ENCODE assay signal across 22 cellular contexts in genomic region chr12:57104292-57104910, GRCh38. TPM values are rescaled to one million over a fixed set of nuclear protein-coding genes. Genes with fewer than 3 reads are reported as not detected.
DNase-seq lines count a peak whose midpoint lies in the region; ATAC-seq and TF ChIP-seq lines count a peak whose summit lies in the region.
"Had no signal": no experiment of that assay in that cellular context is flagged by ENCODE, and none has a peak within 500 bp of the region (broad histone marks: within the 10 kb centered on the region; RNA-seq: fewer than 3 reads in every experiment).

No MANE protein-coding gene starts in this region.

- peaks cover 65% of the 10 kb centered on the region for H3K4me1 Mint-ChIP-seq in activated CD4-positive, alpha-beta T cell treated with anti-CD3 and anti-CD28 coated beads for 36 hours
- peaks cover 56% of the 10 kb centered on the region for H3K4me1 Mint-ChIP-seq in CD14-positive monocyte
- H3K4me1 Mint-ChIP-seq in T-helper 17 cell: peaks cover 22% of the 10 kb centered on the region
- H3K4me1 Mint-ChIP-seq in neural crest cell: peaks cover 22% of the 10 kb centered on the region

- H3K27ac Mint-ChIP-seq in activated CD4-positive, alpha-beta T cell treated with anti-CD3 and anti-CD28 coated beads for 36 hours: peak overlapping the region; percentile 38
- peak overlapping the region in 4 of 7 donors; percentile 50 to 81 (median 72) for H3K27ac Mint-ChIP-seq in CD14-positive monocyte
- H3K27ac Mint-ChIP-seq in T-helper 17 cell: peak overlapping the region; percentile 75
- H3K27ac Mint-ChIP-seq in neural crest cell (ENCODE audit: unreplicated experiment): peak overlapping the region; percentile 50
- H3K27ac Mint-ChIP-seq: T-helper 1 cell treated with Interleukin-12 subunit alpha and Interleukin-12 subunit beta and Interleukin-4 antibody, amounts not matched to agents 30 μg/mL and 1 μg/mL, for 36 hours had no signal

- H3K9me3 ChIP-seq in T-helper 17 cell (ENCODE audit: control insufficient read depth, low read length, poor library complexity, severe bottlenecking): no peaks in the 10 kb centered on the region
- H3K9me3 ChIP-seq: left ventricle myocardium inferior, MG63 had no signal

- peaks cover 71% of the 10 kb centered on the region for H3K36me3 Mint-ChIP-seq in activated CD4-positive, alpha-beta T cell treated with anti-CD3 and anti-CD28 coated beads for 36 hours (ENCODE audit: low read depth)
- H3K36me3 Mint-ChIP-seq in CD14-positive monocyte (peaks cover 74 to 93% of the 10 kb centered on the region in 2 donors), T-helper 17 cell (ENCODE audit: low read depth) (peaks cover 7% of the 10 kb centered on the region), neural crest cell (ENCODE audit: low read depth) (peaks cover under 1% of the 10 kb centered on the region)

- intact Hi-C loops in activated CD4-positive, alpha-beta T cell treated with anti-CD3 and anti-CD28 coated beads for 36 hours (cut with DNase I, micrococcal nuclease): no loop called here
- intact Hi-C loops in CD14-positive monocyte (cut with micrococcal nuclease): no loop called here

- H3K27me3 Mint-ChIP-seq in activated CD4-positive, alpha-beta T cell treated with anti-CD3 and anti-CD28 coated beads for 36 hours: no peaks in the 10 kb centered on the region
- H3K27me3 Mint-ChIP-seq in CD14-positive monocyte (ENCODE audit: low read depth in 3 of 3) (no peaks in the 10 kb centered on the region), T-helper 17 cell (no peaks in the 10 kb centered on the region), neural crest cell (ENCODE audit: low read depth) (no peaks in the 10 kb centered on the region)
- H3K27me3 Mint-ChIP-seq: IgD-negative memory B cell had no signal

- CTCF ChIA-PET in activated CD4-positive, alpha-beta T cell treated with anti-CD3 and anti-CD28 coated beads for 36 hours (lab: Charles Lee): interaction anchor here (0.6 to 24.0 kb wide), 8 partner anchors 8 to 102 kb away, joined by 3 to 411 read pairs (median 4); partner anchors contain the start of gene NEMP1

- DNase-seq in activated CD4-positive, alpha-beta T cell treated with anti-CD3 and anti-CD28 coated beads for 36 hours: no peak
- DNase-seq in activated CD4-positive, alpha-beta T cell treated with anti-CD3 and anti-CD28 coated beads for 4 hours: no peak
- DNase-seq in CD14-positive monocyte (ENCODE audit: low spot score): no peak
- DNase-seq in T-helper 17 cell: no peak
- DNase-seq in neural crest cell (ENCODE audit: low read depth, low spot score): no peak
- DNase-seq in NCI-H1930 (lab: John Stamatoyannopoulos, UW): no peak
- DNase-seq: 8988T; activated CD4-positive, alpha-beta T cell treated with anti-CD3 and anti-CD28 coated beads, Interleukin-2, amount 50 U/mL, for 4 hours; head of caudate nucleus; left ventricle myocardium inferior; MG63; NCI-H146; NCI-H774; SIG-M5; stimulated activated CD4-positive, alpha-beta T cell treated with anti-CD3 and anti-CD28 coated beads, Interleukin-4, amount 100 ng/mL, for 1 hour; substantia nigra had no signal

- TF ChIP-seq CTCF in CD14-positive monocyte (IDR thresholded peaks at IDR 0.05) (no peak), neural crest cell (conservative IDR thresholded peaks at IDR 0.05) (no peak)

- H3K9me3 Mint-ChIP-seq in activated CD4-positive, alpha-beta T cell treated with anti-CD3 and anti-CD28 coated beads for 36 hours (ENCODE audit: low read depth): no peaks in the 10 kb centered on the region
- H3K9me3 Mint-ChIP-seq in CD14-positive monocyte (peaks cover 0 to 2% (median 0%) of the 10 kb centered on the region in 7 donors), neural crest cell (no peaks in the 10 kb centered on the region)
- H3K9me3 Mint-ChIP-seq: IgD-negative memory B cell; T-helper 1 cell treated with Interleukin-12 subunit alpha and Interleukin-12 subunit beta and Interleukin-4 antibody, amounts not matched to agents 30 μg/mL and 1 μg/mL, for 36 hours had no signal

- ATAC-seq in activated CD4-positive, alpha-beta T cell treated with anti-CD3 and anti-CD28 coated beads for 36 hours: no peak
- no peak for ATAC-seq in T-helper 17 cell
- ATAC-seq in HG03521 (IDR thresholded peaks at IDR 0.05; ENCODE audit: unreplicated experiment): no peak
- no peak for ATAC-seq in GM21529 (IDR thresholded peaks at IDR 0.05; ENCODE audit: unreplicated experiment)

- H3K4me3 Mint-ChIP-seq in activated CD4-positive, alpha-beta T cell treated with anti-CD3 and anti-CD28 coated beads for 36 hours: no peak overlapping the region
- H3K4me3 Mint-ChIP-seq in CD14-positive monocyte (no peak overlapping the region), T-helper 17 cell (no peak overlapping the region), neural crest cell (no peak overlapping the region)
- H3K4me3 Mint-ChIP-seq: T-helper 1 cell treated with Interleukin-12 subunit alpha and Interleukin-12 subunit beta and Interleukin-4 antibody, amounts not matched to agents 30 μg/mL and 1 μg/mL, for 36 hours had no signal

- POLR2A ChIA-PET in activated CD4-positive, alpha-beta T cell treated with anti-CD3 and anti-CD28 coated beads for 36 hours (lab: Charles Lee): interaction anchor here (0.9 kb wide), 1 partner anchor 8 kb away, joined by 3 read pairs; no protein-coding TSS in a partner anchor

RNA-seq across cellular contexts. Expression of gene STAT6, which starts 6.8 kb away (rescaled TPM):
- 100 to 1,000 TPM; 250 to 288 TPM for total RNA-seq in activated CD4-positive, alpha-beta T cell treated with anti-CD3 and anti-CD28 coated beads for 36 hours
- polyA plus RNA-seq in CD14-positive monocyte: 100 to 1,000 TPM; 132 to 154 TPM
- total RNA-seq in T-helper 17 cell: 100 to 1,000 TPM; 205 to 253 TPM
- total RNA-seq in neural crest cell: 40.2 and 41.7 TPM in 2 replicates

RNA-seq across cellular contexts. Expression of gene NAB2, which starts 15.5 kb away (rescaled TPM):
- 10 to 100 TPM; 46.8 to 48.6 TPM for total RNA-seq in activated CD4-positive, alpha-beta T cell treated with anti-CD3 and anti-CD28 coated beads for 36 hours
- polyA plus RNA-seq in CD14-positive monocyte: 1 to 10 TPM in 1 of 2 donors, under 1 TPM in 1; 1.00 to 2.7 TPM
- 1 to 10 TPM; 4.0 to 5.0 TPM for total RNA-seq in T-helper 17 cell
- total RNA-seq in neural crest cell: 58.0 and 61.2 TPM in 2 replicates

RNA-seq across cellular contexts. Expression of gene LRP1, which starts 23.9 kb away (rescaled TPM):
- 1 to 10 TPM; 1.8 to 2.7 TPM for total RNA-seq in activated CD4-positive, alpha-beta T cell treated with anti-CD3 and anti-CD28 coated beads for 36 hours
- 10 to 100 TPM in 1 of 2 donors, 1 to 10 TPM in 1; 5.5 to 10.5 TPM for polyA plus RNA-seq in CD14-positive monocyte
- 10 to 100 TPM in 1 of 2 donors, 1 to 10 TPM in 1; 3.8 to 11.6 TPM for total RNA-seq in T-helper 17 cell
- 61.8 and 62.7 TPM in 2 replicates for total RNA-seq in neural crest cell

RNA-seq across cellular contexts. Expression of gene NEMP1, which starts 25.8 kb away (rescaled TPM):
- 10 to 100 TPM; 79.0 to 81.1 TPM for total RNA-seq in activated CD4-positive, alpha-beta T cell treated with anti-CD3 and anti-CD28 coated beads for 36 hours
- polyA plus RNA-seq in CD14-positive monocyte: 1 to 10 TPM; 1.9 to 2.2 TPM
- total RNA-seq in T-helper 17 cell (10 to 100 TPM; 12.2 to 14.1 TPM), neural crest cell (44.0 and 49.6 TPM in 2 replicates)

RNA-seq across cellular contexts. Expression of gene LRP1-AS, which starts 43.0 kb away (rescaled TPM):
- total RNA-seq in activated CD4-positive, alpha-beta T cell treated with anti-CD3 and anti-CD28 coated beads for 36 hours: not detected
- 1 to 10 TPM in 1 of 2 donors, under 1 TPM in 1; 0.35 to 1.5 TPM for polyA plus RNA-seq in CD14-positive monocyte
- not detected for total RNA-seq in T-helper 17 cell
- not detected in 2 replicates for total RNA-seq in neural crest cell
- total RNA-seq: left ventricle myocardium inferior, renal cortical epithelial cell, ureter had no signal
- polyA plus RNA-seq: IgD-negative memory B cell had no signal
